ENCODE assay signal across 5 cellular contexts in genomic region chr9:37203456-37203855, GRCh38.
DNase-seq lines count a peak whose midpoint lies in the region; ATAC-seq, FAIRE-seq and TF ChIP-seq lines count a peak whose summit lies in the region.
"Not testable (repeated sequence)": the region's sequence is repeated elsewhere in the genome, so short reads cannot be mapped to it uniquely, and the experiment has no call there.

No MANE protein-coding gene starts in this region.

- not testable (repeated sequence) for H3K9me3 ChIP-seq in K562 (replicated peaks; ENCODE audit: control insufficient read depth, insufficient read depth, low read depth, low read length)

- not testable (repeated sequence) for DNase-seq in GM12891 (ENCODE audit: insufficient read length, low spot score); K562 (ENCODE audit: extremely low read depth in 1 of 4, low spot score in 3 of 4); neural crest cell (ENCODE audit: low read depth, low spot score)

- peak overlapping the region in 2 of 4 donors; percentile 54 to 58 for H3K4me3 Mint-ChIP-seq in IgD-negative memory B cell
- H3K4me3 Mint-ChIP-seq in neural crest cell: not testable (repeated sequence)

- H3K27ac ChIP-seq in K562 (ENCODE audit: extremely low read depth, low read depth, low read length): not testable (repeated sequence)

- TF ChIP-seq POLR2A in GM12891 (IDR thresholded peaks at IDR 0.05; ENCODE audit: low read depth, low read length); K562 (conservative IDR thresholded peaks at IDR 0.05): not testable (repeated sequence)

- TF ChIP-seq EP300 in K562 (IDR thresholded peaks at IDR 0.05; ENCODE audit: low read length): not testable (repeated sequence)

- H3K27me3 ChIP-seq in K562 (ENCODE audit: control insufficient read depth in 2 of 2, insufficient read depth in 2 of 2, low read length in 2 of 2): not testable (repeated sequence)

- peaks cover 1 to 13% (median 7%) of the 10 kb centered on the region in 3 donors for H3K9me3 Mint-ChIP-seq in IgD-negative memory B cell
- H3K9me3 Mint-ChIP-seq in neural crest cell: not testable (repeated sequence)

- TF ChIP-seq RAD21 in K562 (CRISPR knock-in tag; conservative IDR thresholded peaks at IDR 0.05 in 1 of 2, IDR thresholded peaks at IDR 0.05 in 1 of 2): not testable (repeated sequence)

- H3K27ac Mint-ChIP-seq in IgD-negative memory B cell: peak overlapping the region; percentile 5 to 85 (median 9)
- peak overlapping the region; percentile 3 for H3K27ac Mint-ChIP-seq in neural crest cell (ENCODE audit: unreplicated experiment)

- BruUV-seq in K562 (replicated peaks; lab: Mats Ljungman, UMichigan): not testable (repeated sequence)

- H3K79me2 ChIP-seq in K562 (ENCODE audit: control insufficient read depth, insufficient read depth, low read length): peaks cover 88% of the 10 kb centered on the region

- not testable (repeated sequence) for ATAC-seq in SK-N-SH treated with all-trans-retinoic acid at 6 μM for 48 hours, K562

- H3K36me3 ChIP-seq in K562 (ENCODE audit: control insufficient read depth, insufficient read depth, low read length): peaks cover 48% of the 10 kb centered on the region

- FAIRE-seq in GM12891 (lab: Jason Lieb, UNC): peak; percentile 50
- FAIRE-seq in K562 (lab: Jason Lieb, UNC): not testable (repeated sequence)

- CTCF ChIA-PET in K562 (lab: Yijun Ruan, JAX; ENCODE audit: low intra/inter-chr PET ratio): not testable (repeated sequence)

- intact Hi-C loops in K562 (cut with micrococcal nuclease): not testable (repeated sequence)

- not testable (repeated sequence) for H3K9ac ChIP-seq in K562 (ENCODE audit: insufficient read depth in 1 of 2, low read depth in 2 of 2, low read length in 2 of 2)

- not testable (repeated sequence) for TF ChIP-seq CTCF in K562 (IDR thresholded peaks at IDR 0.05 in 2 of 3, conservative IDR thresholded peaks at IDR 0.05 in 1 of 3; ENCODE audit: insufficient read depth in 2 of 3, low read depth in 1 of 3, low read length in 3 of 3); neural crest cell (conservative IDR thresholded peaks at IDR 0.05)

- H3K4me3 ChIP-seq in K562: not testable (repeated sequence)

- peaks cover 17 to 31% of the 10 kb centered on the region in 2 experiments for H3K4me1 ChIP-seq in K562 (replicated peaks in 1 of 2; ENCODE audit: control insufficient read depth in 2 of 2, insufficient read depth in 2 of 2, low read length in 2 of 2)

- in situ Hi-C loops in K562 (cut with MboI): not testable (repeated sequence)

- H2AFZ ChIP-seq in K562 (ENCODE audit: low read depth, low read length): not testable (repeated sequence)

- H4K20me1 ChIP-seq in K562 (replicated peaks; ENCODE audit: control insufficient read depth, insufficient read depth, low read length): not testable (repeated sequence)

- H3K27me3 Mint-ChIP-seq in IgD-negative memory B cell; neural crest cell (ENCODE audit: low read depth): not testable (repeated sequence)

- H3K36me3 Mint-ChIP-seq in IgD-negative memory B cell (peaks cover 28% of the 10 kb centered on the region), neural crest cell (ENCODE audit: low read depth) (peaks cover 24% of the 10 kb centered on the region)

- H3K4me2 ChIP-seq in K562 (ENCODE audit: insufficient read depth, low read length): not testable (repeated sequence)

- H3K9me1 ChIP-seq in K562 (ENCODE audit: control insufficient read depth, insufficient read depth, low read length): not testable (repeated sequence)

- WGBS in K562 (ENCODE audit: insufficient coverage, low coverage, missing lambda C conversion rate): 100% methylated on average over 4 of the region's 4 CpGs

- POLR2A ChIA-PET in K562 (lab: Yijun Ruan, JAX): not testable (repeated sequence)

- H3K4me1 Mint-ChIP-seq in IgD-negative memory B cell (peaks cover 58 to 61% (median 59%) of the 10 kb centered on the region in 3 donors), neural crest cell (peaks cover 45% of the 10 kb centered on the region)

TF ChIP-seq in SK-N-SH treated with all-trans-retinoic acid at 6 μM for 48 hours, 23 proteins besides CTCF, POLR2A, EP300 and RAD21:
- peak; percentile 75 for TF ChIP-seq ZNF8 (CRISPR knock-in tag; IDR thresholded peaks at IDR 0.05)

TF ChIP-seq in K562, 482 proteins besides CTCF, POLR2A, EP300 and RAD21:
- TF ChIP-seq ZNF146 (CRISPR knock-in tag; IDR thresholded peaks at IDR 0.05; ENCODE audit: unreplicated experiment) (peak; percentile 95), KDM1A (IDR thresholded peaks at IDR 0.05) (0 out of 4 replicates have a peak, but pooled peaks of 1 of the 2 experiments have one; percentile 35), RBM25 (IDR thresholded peaks at IDR 0.05; ENCODE audit: low read depth, low read length, severe bottlenecking) (peak; percentile 24)
